1 cellular context compared by ENCODE assay signal in the genomic region with DNA sequence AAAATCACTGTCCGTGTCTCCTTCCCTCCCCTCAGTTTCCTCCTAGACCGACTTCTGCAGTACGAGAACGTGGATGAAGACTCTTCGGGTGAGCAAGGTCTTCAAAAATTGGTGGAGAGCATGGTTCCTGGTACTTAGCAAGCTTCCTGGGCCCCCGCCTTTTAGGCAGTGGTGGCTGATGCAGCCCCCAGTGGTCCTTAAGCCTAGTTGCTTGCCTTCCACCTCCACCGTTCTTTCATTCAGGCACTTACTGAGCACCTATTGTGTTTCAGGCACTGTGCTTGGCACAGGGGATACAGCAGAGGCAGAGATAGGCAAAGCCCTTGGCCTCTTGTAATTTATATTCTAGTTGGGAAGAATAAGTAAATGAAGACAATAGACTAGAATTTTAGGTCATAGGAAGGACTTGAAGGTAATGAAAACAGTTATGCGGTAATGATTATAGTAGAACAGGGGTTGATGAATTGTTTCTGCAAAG.
TF ChIP-seq lines count a peak whose summit lies in the region.

No MANE protein-coding gene starts in this region.

TF ChIP-seq in GM12878, 131 proteins besides CTCF, POLR2A, EP300 and RAD21:
- no peak for TF ChIP-seq MXI1 (IDR thresholded peaks at IDR 0.05; ENCODE audit: low read depth, low read length)
